Comparison of ENCODE assay signal across 8 cellular contexts in the genomic region with DNA sequence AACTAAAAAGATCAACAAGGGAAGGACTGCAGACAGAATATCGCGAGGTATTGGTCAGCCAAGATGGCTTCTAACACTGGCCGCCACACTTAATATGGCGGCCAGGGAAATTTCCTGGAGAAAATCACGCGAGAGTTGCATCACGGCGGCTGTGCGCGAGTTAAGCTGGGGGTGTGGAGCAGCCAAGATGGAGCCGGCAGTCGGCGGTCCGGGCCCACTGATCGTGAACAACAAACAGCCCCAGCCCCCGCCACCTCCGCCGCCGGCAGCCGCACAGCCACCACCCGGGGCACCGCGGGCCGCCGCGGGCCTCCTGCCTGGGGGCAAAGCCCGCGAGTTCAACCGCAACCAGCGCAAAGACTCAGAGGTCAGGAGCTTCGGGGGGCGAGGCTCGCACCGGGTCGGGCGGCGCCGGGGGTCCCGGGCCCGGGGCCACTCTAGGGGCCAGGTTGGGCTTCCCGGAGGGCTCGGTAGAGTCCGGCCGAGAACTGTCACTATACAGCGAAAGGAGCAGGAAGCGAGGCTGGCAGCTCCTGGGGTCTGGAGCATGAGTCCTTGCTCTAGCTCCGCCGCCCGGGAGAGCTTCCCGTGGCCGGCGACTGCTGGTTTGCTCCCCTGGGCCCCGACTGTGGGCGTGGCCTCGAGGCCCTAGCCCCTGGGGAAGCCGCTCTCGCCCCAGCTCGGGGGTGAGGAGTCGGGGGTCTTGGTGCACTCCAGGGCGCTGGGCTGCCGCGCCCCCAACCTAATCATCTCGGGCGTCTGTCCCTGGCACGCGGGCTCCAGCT. TPM values are rescaled to one million over a fixed set of nuclear protein-coding genes. Genes with fewer than 3 reads are reported as not detected.
DNase-seq lines count a peak whose midpoint lies in the region; ATAC-seq, FAIRE-seq and TF ChIP-seq lines count a peak whose summit lies in the region.

A gene with protein sequence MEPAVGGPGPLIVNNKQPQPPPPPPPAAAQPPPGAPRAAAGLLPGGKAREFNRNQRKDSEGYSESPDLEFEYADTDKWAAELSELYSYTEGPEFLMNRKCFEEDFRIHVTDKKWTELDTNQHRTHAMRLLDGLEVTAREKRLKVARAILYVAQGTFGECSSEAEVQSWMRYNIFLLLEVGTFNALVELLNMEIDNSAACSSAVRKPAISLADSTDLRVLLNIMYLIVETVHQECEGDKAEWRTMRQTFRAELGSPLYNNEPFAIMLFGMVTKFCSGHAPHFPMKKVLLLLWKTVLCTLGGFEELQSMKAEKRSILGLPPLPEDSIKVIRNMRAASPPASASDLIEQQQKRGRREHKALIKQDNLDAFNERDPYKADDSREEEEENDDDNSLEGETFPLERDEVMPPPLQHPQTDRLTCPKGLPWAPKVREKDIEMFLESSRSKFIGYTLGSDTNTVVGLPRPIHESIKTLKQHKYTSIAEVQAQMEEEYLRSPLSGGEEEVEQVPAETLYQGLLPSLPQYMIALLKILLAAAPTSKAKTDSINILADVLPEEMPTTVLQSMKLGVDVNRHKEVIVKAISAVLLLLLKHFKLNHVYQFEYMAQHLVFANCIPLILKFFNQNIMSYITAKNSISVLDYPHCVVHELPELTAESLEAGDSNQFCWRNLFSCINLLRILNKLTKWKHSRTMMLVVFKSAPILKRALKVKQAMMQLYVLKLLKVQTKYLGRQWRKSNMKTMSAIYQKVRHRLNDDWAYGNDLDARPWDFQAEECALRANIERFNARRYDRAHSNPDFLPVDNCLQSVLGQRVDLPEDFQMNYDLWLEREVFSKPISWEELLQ (plus strand): TSS at position 174 of the 785 bp plus-strand sequence. CDS start 14 bp downstream, at position 188.

- peak within 1 kb of the TSS; percentile 93 for H3K4me3 ChIP-seq in psoas muscle

- H3K9me3 Mint-ChIP-seq in T-helper 1 cell treated with Interleukin-12 subunit alpha and Interleukin-12 subunit beta and Interleukin-4 antibody, amounts not matched to agents 30 μg/mL and 1 μg/mL, for 36 hours = no peaks in the 10 kb centered on the region

- no peaks in the 10 kb centered on the region for H3K27me3 ChIP-seq in psoas muscle (ENCODE audit: insufficient read depth in 3 of 3, low read length in 2 of 3)

- no peak for TF ChIP-seq CTCF in GM13976 (IDR thresholded peaks at IDR 0.05; ENCODE audit: borderline replicate concordance, control extremely low read depth, extremely low read depth, insufficient read depth, missing control alignments)
- no peak for TF ChIP-seq CTCF in psoas muscle (IDR thresholded peaks at IDR 0.05)

- H3K4me3 Mint-ChIP-seq in T-helper 1 cell treated with Interleukin-12 subunit alpha and Interleukin-12 subunit beta and Interleukin-4 antibody, amounts not matched to agents 30 μg/mL and 1 μg/mL, for 36 hours = peak within 1 kb of the TSS; percentile 91

- H3K27ac ChIP-seq in psoas muscle = peak within 1 kb of the TSS; percentile 88

- H3K27me3 Mint-ChIP-seq in T-helper 1 cell treated with Interleukin-12 subunit alpha and Interleukin-12 subunit beta and Interleukin-4 antibody, amounts not matched to agents 30 μg/mL and 1 μg/mL, for 36 hours (ENCODE audit: low read depth) = no peaks in the 10 kb centered on the region

- H3K27ac Mint-ChIP-seq in T-helper 1 cell treated with Interleukin-12 subunit alpha and Interleukin-12 subunit beta and Interleukin-4 antibody, amounts not matched to agents 30 μg/mL and 1 μg/mL, for 36 hours = peak within 1 kb of the TSS; percentile 84

- peaks cover 15% of the 10 kb centered on the region for H3K36me3 Mint-ChIP-seq in T-helper 1 cell treated with Interleukin-12 subunit alpha and Interleukin-12 subunit beta and Interleukin-4 antibody, amounts not matched to agents 30 μg/mL and 1 μg/mL, for 36 hours (ENCODE audit: low read depth)

- in situ Hi-C loops in GM13976 (cut with MboI; ENCODE audit: low sequenced_read_pairs, unreplicated experiment) = no loop called here

- DNase-seq in GM13976 (ENCODE audit: low spot score) = peak; percentile 93
- DNase-seq in NCI-H1694 (lab: John Stamatoyannopoulos, UW) = peak; percentile 93
- peak; percentile 82 for DNase-seq in amniotic stem cell (lab: John Stamatoyannopoulos, UW)
- DNase-seq in left ventricle myocardium superior = peak; percentile 93
- DNase-seq in psoas muscle = peak; percentile 92 to 95
- peak; percentile 98 for DNase-seq in urothelium cell line (ENCODE audit: low spot score)

- peak; percentile 81 for FAIRE-seq in urothelium cell line (lab: Jason Lieb, UNC)

- 0 to 1% (median 0%) methylated on average over 53 to 66 of the region's 66 CpGs for WGBS in psoas muscle, 3 donors

- no peaks in the 10 kb centered on the region for H3K9me3 ChIP-seq in psoas muscle

- ATAC-seq in HG02870 (IDR thresholded peaks at IDR 0.05; ENCODE audit: unreplicated experiment) (peak; percentile 79), left ventricle myocardium superior (peak; percentile 97), psoas muscle (peak; percentile 95 to 97 (median 97))

- intact Hi-C loops in left ventricle myocardium superior (cut with micrococcal nuclease) = no loop called here
- intact Hi-C loops in psoas muscle (cut with DNase I) = no loop called here

- H3K36me3 ChIP-seq in psoas muscle (ENCODE audit: insufficient read depth in 1 of 2, low read depth in 1 of 2) = peaks cover 11 to 27% of the 10 kb centered on the region in 2 donors

- H3K4me1 ChIP-seq in psoas muscle = peaks cover 14% of the 10 kb centered on the region

- peaks cover 43% of the 10 kb centered on the region for H3K4me1 Mint-ChIP-seq in T-helper 1 cell treated with Interleukin-12 subunit alpha and Interleukin-12 subunit beta and Interleukin-4 antibody, amounts not matched to agents 30 μg/mL and 1 μg/mL, for 36 hours (ENCODE audit: low read depth)

RNA-seq across cellular contexts. Expression of the gene that starts here (rescaled TPM):
- total RNA-seq in left ventricle myocardium superior (17.2 TPM), psoas muscle (10 to 100 TPM; 16.1 to 23.1 (median 17.0) TPM)
- polyA plus RNA-seq in psoas muscle = 10 to 100 TPM; 12.1 to 17.4 (median 13.5) TPM

Comparison
In these comparisons a context has a peak if more than half of its experiments do, and no peak if none do; other contexts are left out.
1. Peak in every context shown above with its lines: DNase-seq, ATAC-seq, H3K4me3 ChIP-seq and H3K27ac ChIP-seq.